8 cellular contexts compared by ENCODE assay signal in the genomic region with DNA sequence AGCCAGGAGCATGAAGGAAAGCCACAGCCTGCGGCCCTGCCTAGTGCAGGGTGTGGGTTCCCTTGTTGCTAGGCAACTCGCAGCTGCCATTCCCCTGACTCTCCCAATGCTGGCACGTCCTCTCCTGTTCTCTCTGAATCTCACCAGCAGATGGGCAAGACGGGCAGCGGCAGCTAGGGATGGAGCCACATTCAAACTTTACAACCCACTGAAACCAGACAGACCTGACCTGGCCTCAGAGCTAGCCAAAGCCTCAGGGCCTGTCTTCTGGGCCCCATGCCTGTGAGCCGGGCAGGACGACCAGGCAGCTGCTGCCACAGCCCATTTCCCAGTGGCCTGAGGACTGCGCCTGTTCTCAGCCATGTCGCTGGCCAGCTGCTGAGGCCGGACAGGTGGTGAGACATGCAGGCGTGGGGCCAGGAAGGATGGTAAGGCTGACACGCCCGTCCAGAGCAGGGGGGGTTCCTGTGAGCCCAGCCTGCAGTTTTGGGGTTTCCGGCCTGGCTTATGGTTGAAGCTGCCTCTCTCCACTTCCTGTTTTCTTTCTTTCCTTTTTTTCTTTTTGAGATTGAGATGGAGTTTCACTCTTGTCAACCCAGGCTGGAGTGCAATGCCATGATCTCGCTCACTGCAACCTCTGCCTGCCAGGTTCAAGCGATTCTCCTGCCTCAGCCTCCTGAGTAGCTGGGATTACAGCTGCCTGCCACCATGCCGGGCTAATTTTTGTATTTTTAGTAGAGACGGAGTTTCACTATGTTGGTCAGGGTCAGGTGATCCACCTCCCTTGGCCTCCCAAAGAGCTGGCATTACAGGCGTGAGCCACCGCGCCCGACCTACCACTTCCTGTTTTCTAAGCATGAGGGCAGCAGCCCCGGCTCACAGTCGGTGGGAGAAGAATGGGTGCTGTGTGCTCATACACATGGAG. TPM values are rescaled to one million over a fixed set of nuclear protein-coding genes. Genes with fewer than 3 reads are reported as not detected.
DNase-seq lines count a peak whose midpoint lies in the region; ATAC-seq and TF ChIP-seq lines count a peak whose summit lies in the region.

No MANE protein-coding gene starts in this region.

- CTCF ChIA-PET in naive thymus-derived CD4-positive, alpha-beta T cell (lab: Charles Lee), result interaction anchor here (0.5 to 4.1 kb wide), 7 partner anchors 14 to 565 kb away, joined by 3 to 24 read pairs (median 7); no protein-coding TSS in a partner anchor

- POLR2A ChIA-PET in naive thymus-derived CD4-positive, alpha-beta T cell (lab: Charles Lee), result interaction anchor here (0.5 to 33.7 kb wide), 20 partner anchors 5 to 1144 kb away, joined by 3 to 1007 read pairs (median 4); a partner anchor contains a TSS

- DNase-seq in AML-193 (lab: John Stamatoyannopoulos, UW) (peak; percentile 79 to 91), SKM-1 (lab: John Stamatoyannopoulos, UW; ENCODE audit: unreplicated experiment) (peak; percentile 49), transverse colon (peak; percentile 83), HCEC 1CT (no peak)
- DNase-seq in activated naive CD4-positive, alpha-beta T cell treated with anti-CD3 and anti-CD28 coated beads, Interleukin-2, amount 50 U/mL, for 72 hours (ENCODE audit: low spot score in 2 of 2), result peak; percentile 55 to 85
- peak; percentile 43 to 90 (median 85) for DNase-seq in naive thymus-derived CD4-positive, alpha-beta T cell

- H3K27me3 Mint-ChIP-seq in naive thymus-derived CD4-positive, alpha-beta T cell, result no peaks in the 10 kb centered on the region

- peak; percentile 45 for ATAC-seq in GM21786 (IDR thresholded peaks at IDR 0.05; ENCODE audit: unreplicated experiment)
- ATAC-seq in activated naive CD4-positive, alpha-beta T cell treated with anti-CD3 and anti-CD28 coated beads, Interleukin-2, amount 50 U/mL, for 72 hours, result peak; percentile 12 to 51
- ATAC-seq in naive thymus-derived CD4-positive, alpha-beta T cell, result peak; percentile 57
- ATAC-seq in GM19397 (IDR thresholded peaks at IDR 0.05; ENCODE audit: unreplicated experiment), result no peak

- H3K36me3 ChIP-seq in naive thymus-derived CD4-positive, alpha-beta T cell (ENCODE audit: control insufficient read depth in 2 of 3, insufficient read depth in 3 of 3, low read length in 3 of 3), result peaks cover 28 to 61% (median 42%) of the 10 kb centered on the region in 3 experiments
- H3K36me3 ChIP-seq in transverse colon, result peaks cover 0 to 50% (median 23%) of the 10 kb centered on the region in 4 donors

- peaks cover 36 to 66% (median 51%) of the 10 kb centered on the region in 7 donors for H3K4me1 Mint-ChIP-seq in naive thymus-derived CD4-positive, alpha-beta T cell

- intact Hi-C loops in naive thymus-derived CD4-positive, alpha-beta T cell (cut with micrococcal nuclease), result loop anchor here (1.0 to 10.0 kb wide), 6 partner anchors 15 to 563 kb away; a partner anchor contains a TSS
- intact Hi-C loops in transverse colon (cut with DNase I; ENCODE audit: low total_unique reads), result no loop called here

- no peaks in the 10 kb centered on the region for H3K9me3 Mint-ChIP-seq in activated naive CD4-positive, alpha-beta T cell treated with anti-CD3 and anti-CD28 coated beads, Interleukin-2, amount 50 U/mL, for 72 hours
- H3K9me3 Mint-ChIP-seq in naive thymus-derived CD4-positive, alpha-beta T cell, result peaks cover 0 to 1% (median 0%) of the 10 kb centered on the region in 11 donors

- H3K9me3 ChIP-seq in naive thymus-derived CD4-positive, alpha-beta T cell (ENCODE audit: control insufficient read depth in 2 of 3, low read length in 3 of 3), result no peaks in the 10 kb centered on the region
- H3K9me3 ChIP-seq in transverse colon, result no peaks in the 10 kb centered on the region

- peak overlapping the region; percentile 81 for H3K27ac ChIP-seq in naive thymus-derived CD4-positive, alpha-beta T cell (ENCODE audit: low read depth, low read length)
- H3K27ac ChIP-seq in transverse colon, result peak overlapping the region; percentile 65 to 98 (median 96)

- no peaks in the 10 kb centered on the region for H3K27me3 ChIP-seq in naive thymus-derived CD4-positive, alpha-beta T cell (ENCODE audit: control insufficient read depth in 2 of 2, insufficient read depth in 2 of 2, low read length in 2 of 2)
- no peaks in the 10 kb centered on the region for H3K27me3 ChIP-seq in transverse colon

- peak overlapping the region; percentile 94 to 99 (median 96) for H3K4me3 Mint-ChIP-seq in naive thymus-derived CD4-positive, alpha-beta T cell

- peaks cover 40 to 50% of the 10 kb centered on the region in 2 donors for H3K36me3 Mint-ChIP-seq in activated naive CD4-positive, alpha-beta T cell treated with anti-CD3 and anti-CD28 coated beads, Interleukin-2, amount 50 U/mL, for 72 hours
- peaks cover 12 to 58% (median 40%) of the 10 kb centered on the region in 5 donors for H3K36me3 Mint-ChIP-seq in naive thymus-derived CD4-positive, alpha-beta T cell

- TF ChIP-seq CTCF in transverse colon (IDR thresholded peaks at IDR 0.05), result no peak

- in situ Hi-C loops in transverse colon (cut with MboI; ENCODE audit: low pct_ligation_motif_present in 1 of 4, low pct_unique_long_range_greater_than_20kb in 1 of 4, low sequenced_read_pairs in 3 of 4), result no loop called here

- peak overlapping the region; percentile 94 to 98 for H3K27ac Mint-ChIP-seq in activated naive CD4-positive, alpha-beta T cell treated with anti-CD3 and anti-CD28 coated beads, Interleukin-2, amount 50 U/mL, for 72 hours
- H3K27ac Mint-ChIP-seq in naive thymus-derived CD4-positive, alpha-beta T cell, result peak overlapping the region; percentile 94 to 100 (median 99)

- WGBS in transverse colon (ENCODE audit: low coverage in 1 of 2), 2 donors, result 71 to 80% methylated on average over 1 to 22 of the region's 24 CpGs

- peak overlapping the region; percentile 95 for H3K4me3 ChIP-seq in naive thymus-derived CD4-positive, alpha-beta T cell (ENCODE audit: low read length)
- peak overlapping the region in 1 of 4 donors; percentile 10 for H3K4me3 ChIP-seq in transverse colon

- TF ChIP-seq POLR2A in transverse colon (IDR thresholded peaks at IDR 0.05), result no peak

- no peak for TF ChIP-seq EP300 in transverse colon (IDR thresholded peaks at IDR 0.05; ENCODE audit: low read depth)

- H3K4me1 ChIP-seq in naive thymus-derived CD4-positive, alpha-beta T cell (ENCODE audit: control insufficient read depth in 2 of 2, insufficient read depth in 2 of 2, low read length in 2 of 2), result peaks cover 53 to 55% of the 10 kb centered on the region in 2 donors
- peaks cover 18 to 42% (median 30%) of the 10 kb centered on the region in 4 donors for H3K4me1 ChIP-seq in transverse colon

RNA-seq across cellular contexts. Expression of a gene that starts 4.1 kb away (rescaled TPM):
- total RNA-seq in activated naive CD4-positive, alpha-beta T cell treated with anti-CD3 and anti-CD28 coated beads, Interleukin-2, amount 50 U/mL, for 72 hours, result 100 to 1,000 TPM; 142 to 241 TPM
- 100 to 1,000 TPM; 509 to 977 (median 558) TPM for total RNA-seq in naive thymus-derived CD4-positive, alpha-beta T cell
- 100 to 1,000 TPM; 397 to 696 TPM for polyA plus RNA-seq in naive thymus-derived CD4-positive, alpha-beta T cell
- 100 to 1,000 TPM; 168 to 523 (median 216) TPM for total RNA-seq in transverse colon

RNA-seq across cellular contexts. Expression of a gene that starts 42.3 kb away (rescaled TPM):
- 1 to 10 TPM; 5.2 to 7.8 TPM for total RNA-seq in activated naive CD4-positive, alpha-beta T cell treated with anti-CD3 and anti-CD28 coated beads, Interleukin-2, amount 50 U/mL, for 72 hours
- 10 to 100 TPM in 2 of 5 experiments, 1 to 10 TPM in 3; 5.0 to 11.1 (median 8.9) TPM for total RNA-seq in naive thymus-derived CD4-positive, alpha-beta T cell
- polyA plus RNA-seq in naive thymus-derived CD4-positive, alpha-beta T cell, result 10 to 100 TPM in 1 of 2 donors, 1 to 10 TPM in 1; 9.8 to 15.0 TPM
- total RNA-seq in transverse colon, result 10 to 100 TPM; 13.8 to 39.0 (median 19.3) TPM

RNA-seq across cellular contexts. Expression of a gene that starts 45.9 kb away (rescaled TPM):
- total RNA-seq in activated naive CD4-positive, alpha-beta T cell treated with anti-CD3 and anti-CD28 coated beads, Interleukin-2, amount 50 U/mL, for 72 hours, result 100 to 1,000 TPM; 109 to 142 TPM
- total RNA-seq in naive thymus-derived CD4-positive, alpha-beta T cell, result 100 to 1,000 TPM in 2 of 5 experiments, 10 to 100 TPM in 3; 79.1 to 209 (median 91.9) TPM
- 10 to 100 TPM; 16.9 to 32.8 TPM for polyA plus RNA-seq in naive thymus-derived CD4-positive, alpha-beta T cell
- total RNA-seq in transverse colon, result 10 to 100 TPM; 51.5 to 84.9 (median 77.6) TPM

RNA-seq across cellular contexts. Expression of a gene that starts 50.9 kb away (rescaled TPM):
- 10 to 100 TPM; 70.0 to 79.0 TPM for total RNA-seq in activated naive CD4-positive, alpha-beta T cell treated with anti-CD3 and anti-CD28 coated beads, Interleukin-2, amount 50 U/mL, for 72 hours
- 100 to 1,000 TPM in 2 of 5 experiments, 10 to 100 TPM in 3; 60.6 to 175 (median 74.9) TPM for total RNA-seq in naive thymus-derived CD4-positive, alpha-beta T cell
- polyA plus RNA-seq in naive thymus-derived CD4-positive, alpha-beta T cell, result 1 to 10 TPM; 7.4 to 8.1 TPM
- total RNA-seq in transverse colon, result 100 to 1,000 TPM in 3 of 4 donors, 10 to 100 TPM in 1; 34.6 to 189 (median 138) TPM
